ENCODE assay signal across 12 cellular contexts in the genomic region with DNA sequence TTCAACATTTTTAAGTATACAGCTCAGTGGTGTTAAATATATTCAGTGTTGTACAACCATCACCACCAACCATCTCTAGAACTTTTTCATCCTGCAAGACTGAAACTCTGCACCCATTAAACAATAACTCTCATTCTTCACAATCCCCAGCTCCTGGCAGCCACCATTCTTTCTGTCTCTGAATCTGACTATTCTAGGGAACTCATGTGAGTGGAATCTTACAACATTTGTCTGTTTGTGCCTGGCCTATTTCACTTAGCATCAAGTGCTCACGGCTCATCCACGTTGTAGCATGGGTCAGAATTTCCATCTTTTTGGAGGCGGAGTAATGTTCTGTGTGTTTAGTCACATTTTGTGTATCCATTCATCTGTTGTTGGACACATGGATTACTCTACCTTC. TPM values are rescaled to one million over a fixed set of nuclear protein-coding genes. Genes with fewer than 3 reads are reported as not detected.
DNase-seq lines count a peak whose midpoint lies in the region; TF ChIP-seq lines count a peak whose summit lies in the region.
"Had no signal": no experiment of that assay in that cellular context is flagged by ENCODE, and none has a peak within 500 bp of the region (broad histone marks: within the 10 kb centered on the region; RNA-seq: fewer than 3 reads in every experiment).

No MANE protein-coding gene starts in this region.

- H3K4me2 ChIP-seq in SU-DHL-6 (ENCODE audit: low read depth, low read length, poor library complexity, severe bottlenecking): no peak overlapping the region
- peak overlapping the region; percentile 64 for H3K4me2 ChIP-seq in smooth muscle cell

- peaks cover 36% of the 10 kb centered on the region for H3K36me3 Mint-ChIP-seq in Caco-2 (ENCODE audit: insufficient read depth, unreplicated experiment)
- H3K36me3 Mint-ChIP-seq in glutamatergic neuron (ENCODE audit: unreplicated experiment): no peaks in the 10 kb centered on the region

- H3K27ac Mint-ChIP-seq in Caco-2 (ENCODE audit: unreplicated experiment): peak overlapping the region; percentile 98
- H3K27ac Mint-ChIP-seq in glutamatergic neuron (ENCODE audit: unreplicated experiment): peak overlapping the region; percentile 19

- H3K27me3 Mint-ChIP-seq in Caco-2 (ENCODE audit: insufficient read depth, unreplicated experiment) (no peaks in the 10 kb centered on the region), glutamatergic neuron (ENCODE audit: unreplicated experiment) (peaks cover 4% of the 10 kb centered on the region)

- H3K4me1 ChIP-seq in Caco-2 (peaks cover 20% of the 10 kb centered on the region), smooth muscle cell (ENCODE audit: low read depth) (peaks cover 16% of the 10 kb centered on the region)

- POLR2A ChIA-PET in Caco-2 (lab: Charles Lee) (interaction anchor here (0.6 to 1.0 kb wide), 2 partner anchors 9 to 40 kb away, joined by 3 to 4 read pairs; no protein-coding TSS in a partner anchor), HEK293T (lab: Yijun Ruan, JAX) (interaction anchor here (0.8 to 2.4 kb wide), 4 partner anchors 9 to 17 kb away, joined by 3 to 12 read pairs (median 4); no protein-coding TSS in a partner anchor)

- H2AFZ ChIP-seq in SU-DHL-6 (ENCODE audit: low read depth, low read length, severe bottlenecking): no peak overlapping the region
- no peak overlapping the region for H2AFZ ChIP-seq in smooth muscle cell (ENCODE audit: low read depth)

- CTCF ChIA-PET in Caco-2 (lab: Charles Lee): interaction anchor here (0.6 to 2.5 kb wide), 4 partner anchors 41 to 240 kb away, joined by 3 to 19 read pairs (median 3); partner anchors contain the start of gene PFKFB3
- CTCF ChIA-PET in HEK293T (lab: Yijun Ruan, JAX): interaction anchor here (1.2 kb wide), 1 partner anchor 272 kb away, joined by 3 read pairs; no protein-coding TSS in a partner anchor

- TF ChIP-seq CTCF in Caco-2 (IDR thresholded peaks at IDR 0.05; ENCODE audit: insufficient read depth in 1 of 2, low read depth in 1 of 2, low read length in 1 of 2, severe bottlenecking in 1 of 2, unreplicated experiment in 1 of 2) (no peak), SU-DHL-6 (IDR thresholded peaks at IDR 0.05; ENCODE audit: insufficient read depth, low read length, poor library complexity, severe bottlenecking) (no peak), glutamatergic neuron (IDR thresholded peaks at IDR 0.05; ENCODE audit: partially characterized antibody, unreplicated experiment) (no peak), smooth muscle cell (IDR thresholded peaks at IDR 0.05; ENCODE audit: borderline replicate concordance, insufficient read depth, poor library complexity, severe bottlenecking) (no peak)

- H3F3A ChIP-seq in SU-DHL-6 (ENCODE audit: insufficient read depth) (peaks cover 19% of the 10 kb centered on the region), smooth muscle cell (ENCODE audit: low read depth) (peaks cover 28% of the 10 kb centered on the region)

- H3K4me1 Mint-ChIP-seq in Caco-2 (ENCODE audit: low read depth, unreplicated experiment) (peaks cover 35% of the 10 kb centered on the region), glutamatergic neuron (ENCODE audit: low read depth, unreplicated experiment) (peaks cover 30% of the 10 kb centered on the region)

- H3K4me3 ChIP-seq in Caco-2 (ENCODE audit: low read depth, low read length) (no peak overlapping the region), SU-DHL-6 (ENCODE audit: insufficient read depth, low read length, poor library complexity, severe bottlenecking) (no peak overlapping the region), smooth muscle cell (no peak overlapping the region)
- H3K4me3 ChIP-seq: K562 had no signal

- 30% methylated on average over 3 of the region's 3 CpGs for WGBS in smooth muscle cell (ENCODE audit: low lambda C conversion rate)

- H3K9me3 Mint-ChIP-seq in Caco-2 (ENCODE audit: unreplicated experiment) (no peaks in the 10 kb centered on the region), glutamatergic neuron (ENCODE audit: unreplicated experiment) (peaks cover 6% of the 10 kb centered on the region)
- H3K9me3 Mint-ChIP-seq: neural crest cell had no signal

- H3K4me3 Mint-ChIP-seq in Caco-2 (ENCODE audit: unreplicated experiment) (no peak overlapping the region), glutamatergic neuron (ENCODE audit: unreplicated experiment) (no peak overlapping the region)

- H3K27ac ChIP-seq in SU-DHL-6 (ENCODE audit: low read depth, low read length) (peak overlapping the region; percentile 6; the same call in 1 of the 2 replicates), smooth muscle cell (ENCODE audit: low read depth) (peak overlapping the region; percentile 56)

- H4K20me1 ChIP-seq in SU-DHL-6 (ENCODE audit: low read depth, low read length): peaks cover 3% of the 10 kb centered on the region; the same call in 1 of the 2 replicates
- no peaks in the 10 kb centered on the region for H4K20me1 ChIP-seq in smooth muscle cell (ENCODE audit: low read depth)

- no peak overlapping the region for H3K9ac ChIP-seq in SU-DHL-6 (ENCODE audit: low read length)
- no peak overlapping the region for H3K9ac ChIP-seq in smooth muscle cell (ENCODE audit: low read depth)

- intact Hi-C loops in Caco-2 (cut with micrococcal nuclease; ENCODE audit: unreplicated experiment): loop anchor here (2.0 to 5.0 kb wide), 2 partner anchors 53 to 75 kb away; partner anchors contain the start of gene RBM17

- H3K27me3 ChIP-seq in Caco-2 (replicated peaks; ENCODE audit: control insufficient read depth, insufficient read depth, low read length) (no peaks in the 10 kb centered on the region), SU-DHL-6 (ENCODE audit: low read length) (no peaks in the 10 kb centered on the region), smooth muscle cell (ENCODE audit: low read depth) (no peaks in the 10 kb centered on the region)

- H3K79me2 ChIP-seq in SU-DHL-6 (ENCODE audit: insufficient read depth, low read length): peaks cover 43% of the 10 kb centered on the region
- peaks cover 58% of the 10 kb centered on the region for H3K79me2 ChIP-seq in smooth muscle cell (ENCODE audit: low read depth)

- no peaks in the 10 kb centered on the region for H3K9me3 ChIP-seq in Caco-2
- H3K9me3 ChIP-seq in SU-DHL-6 (ENCODE audit: insufficient read depth, low read length): no peaks in the 10 kb centered on the region
- H3K9me3 ChIP-seq in smooth muscle cell (replicated peaks; ENCODE audit: low read depth): no peaks in the 10 kb centered on the region

- BruUV-seq in Caco-2 (replicated peaks; lab: Mats Ljungman, UMichigan): no TSS peak

- DNase-seq in Caco-2: no peak
- no peak for DNase-seq in glutamatergic neuron
- no peak for DNase-seq in smooth muscle cell (lab: John Stamatoyannopoulos, UW; ENCODE audit: unreplicated experiment)
- no peak for DNase-seq in HEK293T (ENCODE audit: extremely low spot score)
- DNase-seq in SIG-M5 treated with dmso at 0.1 percent for 504 hours (lab: John Stamatoyannopoulos, UW; ENCODE audit: unreplicated experiment): no peak
- no peak for DNase-seq in middle frontal gyrus (ENCODE audit: extremely low spot score, low spot score)
- DNase-seq: NCI-H1105; right cardiac atrium; stimulated activated CD4-positive, alpha-beta T cell treated with anti-CD3 and anti-CD28 coated beads, Interleukin-4, amount 100 ng/mL, for 24 hours had no signal

- no peaks in the 10 kb centered on the region for H3K9me2 ChIP-seq in SU-DHL-6 (replicated peaks; ENCODE audit: insufficient read depth, low read length)

- no peaks in the 10 kb centered on the region for H3K36me3 ChIP-seq in Caco-2 (ENCODE audit: control insufficient read depth, insufficient read depth, low read length)
- peaks cover 4% of the 10 kb centered on the region; the same call in 1 of the 2 replicates for H3K36me3 ChIP-seq in SU-DHL-6 (ENCODE audit: low read length)
- H3K36me3 ChIP-seq in smooth muscle cell (ENCODE audit: low read depth): no peaks in the 10 kb centered on the region

TF ChIP-seq in HEK293T, 16 proteins besides CTCF, POLR2A, EP300 and RAD21:
- TF ChIP-seq CTBP1 (IDR thresholded peaks at IDR 0.05; ENCODE audit: borderline replicate concordance) (no peak), SP1 (IDR thresholded peaks at IDR 0.05) (no peak)

RNA-seq across cellular contexts. Expression of gene PFKFB3, which starts 40.8 kb away (rescaled TPM):
- total RNA-seq in Caco-2 (2022): 33.0 and 35.4 TPM in 2 replicates
- 137 TPM for total RNA-seq in glutamatergic neuron (ENCODE audit: unreplicated experiment)
- 45.7 and 61.3 TPM in 2 replicates for total RNA-seq in smooth muscle cell
- 68.3 and 73.4 TPM in 2 replicates for polyA plus RNA-seq in smooth muscle cell
